In genomic region chr5:126600631-126601511, GRCh38 we compare ENCODE assay signal across 7 cellular contexts.
DNase-seq lines count a peak whose midpoint lies in the region; ATAC-seq and TF ChIP-seq lines count a peak whose summit lies in the region.

Gene PHAX (plus strand): TSS chr5:126600947. CDS start chr5:126600963, 16 bp downstream.

- whole genome bisulfite sequencing in iPS DF 6.9 (ENCODE audit: insufficient coverage, insufficient read length), result no CpG with 5 or more reads among the region's 79 CpGs

- H3K4me3 ChIP-seq in astrocyte of the spinal cord (ENCODE audit: low read depth, low read length) (peak within 1 kb of the TSS; percentile 88), iPS DF 6.9 (ENCODE audit: low read length) (peak within 1 kb of the TSS; percentile 79), skeletal muscle cell (ENCODE audit: low read depth, low read length) (peak within 1 kb of the TSS; percentile 92)

- DNase-seq in NCI-H1105 treated with DMSO at 0.1 percent for 48 hours (lab: John Stamatoyannopoulos, UW), result peak; percentile 35
- DNase-seq in T1000 (lab: John Stamatoyannopoulos, UW), result peak; percentile 75
- DNase-seq in astrocyte of the spinal cord (ENCODE audit: low read depth, low spot score), result peak; percentile 85
- no peak for DNase-seq in iPS DF 6.9 (ENCODE audit: low read depth, low spot score)
- peak; percentile 36 for DNase-seq in skeletal muscle cell (ENCODE audit: low read depth)

- ATAC-seq in HG02678 (IDR thresholded peaks at IDR 0.05; ENCODE audit: unreplicated experiment), result peak; percentile 96

- peak; percentile 74 for TF ChIP-seq CTCF in astrocyte of the spinal cord (IDR thresholded peaks at IDR 0.05; ENCODE audit: low read depth, low read length)

- in situ Hi-C loops in astrocyte of the spinal cord (cut with HindIII; ENCODE audit: low sequenced_read_pairs), result no loop called here

- H3K27me3 ChIP-seq in iPS DF 6.9 (ENCODE audit: control insufficient read depth, insufficient read depth, low read length), result no peaks in the 10 kb centered on the region

- H3K36me3 ChIP-seq in iPS DF 6.9 (ENCODE audit: control insufficient read depth, insufficient read depth, low read length), result peaks cover 5% of the 10 kb centered on the region

- TF ChIP-seq POLR2A in GM15510 (IDR thresholded peaks at IDR 0.05; ENCODE audit: borderline replicate concordance, extremely low read depth, insufficient read length), result peak; percentile 87

- 0 out of 2 replicates have a peak, but pooled peaks cover 1% of the 10 kb centered on the region for H3K4me1 ChIP-seq in iPS DF 6.9 (ENCODE audit: control insufficient read depth, insufficient read depth, low read length)

- no peak within 1 kb of the TSS for H3K27ac ChIP-seq in iPS DF 6.9 (ENCODE audit: low read length)

- H3K9me3 ChIP-seq in iPS DF 6.9 (ENCODE audit: control insufficient read depth, insufficient read depth, low read length), result no peaks in the 10 kb centered on the region
